8 cellular contexts compared by ENCODE assay signal in genomic region chr15:92903956-92904831, GRCh38. TPM values are rescaled to one million over a fixed set of nuclear protein-coding genes. Genes with fewer than 3 reads are reported as not detected.
DNase-seq lines count a peak whose midpoint lies in the region; ATAC-seq, FAIRE-seq and TF ChIP-seq lines count a peak whose summit lies in the region.

No MANE protein-coding gene starts in this region.

- peak overlapping the region; percentile 100 for H3K27ac ChIP-seq in keratinocyte (ENCODE audit: control insufficient read depth, insufficient read depth, low read length)

- TF ChIP-seq POLR2A in GM19099 (IDR thresholded peaks at IDR 0.05; ENCODE audit: extremely low read depth, insufficient read length, low read depth) = peak; percentile 91

- H3K9ac ChIP-seq in keratinocyte (ENCODE audit: control insufficient read depth, extremely low read depth, insufficient read depth, low read length) = peak overlapping the region; percentile 100

- ATAC-seq in HG03378 (IDR thresholded peaks at IDR 0.05; ENCODE audit: unreplicated experiment) = peak; percentile 66

- DNase-seq in AML-193 (lab: John Stamatoyannopoulos, UW) (peak; percentile 95 to 98), NCI-H446 treated with DMSO at 0.1 percent for 48 hours (lab: John Stamatoyannopoulos, UW) (peak; percentile 97), cerebellar nuclear complex (lab: John Stamatoyannopoulos, UW) (peak; percentile 87 to 92), keratinocyte (ENCODE audit: low read depth, low spot score) (peak; percentile 72)
- peak; percentile 99 for DNase-seq in activated CD4-positive, CD25-positive, alpha-beta regulatory T cell treated with anti-CD3 and anti-CD28 coated beads, Interleukin-2, amount 50 U/mL, for 72 hours
- DNase-seq in stimulated activated CD4-positive, alpha-beta T cell treated with anti-CD3 and anti-CD28 coated beads, Interleukin-12 subunit alpha, Interleukin-12 subunit beta, amount 100 ng/mL, for 48 hours (ENCODE audit: low read depth in 2 of 3, low spot score in 1 of 3) = peak; percentile 98 to 99 (median 98)

- H3K9me3 ChIP-seq in keratinocyte (ENCODE audit: control insufficient read depth, low read depth, low read length) = no peaks in the 10 kb centered on the region

- H3K4me3 ChIP-seq in keratinocyte (ENCODE audit: control insufficient read depth in 2 of 3, extremely low read depth in 1 of 3, insufficient read depth in 2 of 3, low read depth in 1 of 3, low read length in 3 of 3) = peak overlapping the region; percentile 61 to 96 (median 96)

- FAIRE-seq in keratinocyte (lab: Jason Lieb, UNC) = peak; percentile 17

- H3K4me1 ChIP-seq in keratinocyte (ENCODE audit: control insufficient read depth, extremely low read depth, insufficient read depth, low read length) = peaks cover 37% of the 10 kb centered on the region

- H3K4me2 ChIP-seq in keratinocyte (ENCODE audit: control insufficient read depth, extremely low read depth, insufficient read depth, low read depth, low read length) = peak overlapping the region; percentile 98

- no peak for TF ChIP-seq CTCF in keratinocyte (optimal IDR thresholded peaks at IDR 0.05 in 1 of 3, IDR thresholded peaks at IDR 0.05 in 1 of 3, conservative IDR thresholded peaks at IDR 0.05 in 1 of 3; ENCODE audit: extremely low read depth in 1 of 3, insufficient read depth in 2 of 3, low read length in 3 of 3)

- dilution Hi-C loops in keratinocyte (cut with MboI; ENCODE audit: extremely low pct_ligation_motif_present, low sequenced_read_pairs) = loop anchor here (25.0 kb wide), 1 partner anchor 92 kb away; no protein-coding TSS in a partner anchor

- peaks cover 0 to 2% of the 10 kb centered on the region in 2 experiments for H3K36me3 ChIP-seq in keratinocyte (ENCODE audit: control insufficient read depth in 2 of 2, extremely low read depth in 1 of 2, insufficient read depth in 2 of 2, low read length in 2 of 2)

- peaks cover 85% of the 10 kb centered on the region for H3K79me2 ChIP-seq in keratinocyte (ENCODE audit: control insufficient read depth, insufficient read depth, low read length)

- no peaks in the 10 kb centered on the region for H3K27me3 ChIP-seq in keratinocyte (ENCODE audit: control insufficient read depth, extremely low read depth, insufficient read depth, low read length)

- H3K9me1 ChIP-seq in keratinocyte (ENCODE audit: control insufficient read depth, extremely low read depth, insufficient read depth, low read length) = peaks cover 4% of the 10 kb centered on the region

- H2AFZ ChIP-seq in keratinocyte (ENCODE audit: control insufficient read depth, low read length) = no peak overlapping the region

- peaks cover 2% of the 10 kb centered on the region for H4K20me1 ChIP-seq in keratinocyte (ENCODE audit: control insufficient read depth, extremely low read depth, insufficient read depth, low read length)

RNA-seq across cellular contexts. Expression of gene CHD2, which starts 4.1 kb away (rescaled TPM):
- polyA plus RNA-seq in keratinocyte = 35.3 to 62.0 TPM (median 50.8 TPM) in 3 replicates
- 361 TPM for polyA plus RNA-seq in keratinocyte (2011; ENCODE audit: low read depth)
- polyA plus RNA-seq in keratinocyte (2011; cell fraction: cytosol; rRNA removed) = 35.2 and 40.9 TPM in 2 replicates
- 193 and 213 TPM in 2 replicates for polyA plus RNA-seq in keratinocyte (2011; cell fraction: nucleus; rRNA removed)
- polyA plus RNA-seq in keratinocyte (2012; ENCODE audit: low replicate concordance) = 30.4 and 63.0 TPM in 2 replicates
- polyA minus RNA-seq in keratinocyte = 64.5 to 125 TPM (median 70.1 TPM) in 3 replicates
- 31.3 TPM for polyA minus RNA-seq in keratinocyte (2011; cell fraction: cytosol; rRNA and poly(A)+ RNA removed)
- 143 and 290 TPM in 2 replicates for polyA minus RNA-seq in keratinocyte (2011; cell fraction: nucleus; rRNA and poly(A)+ RNA removed)

Comparison
In these comparisons a context has a peak if more than half of its experiments do, and no peak if none do; other contexts are left out.
1. Peak in every context shown above with its lines: DNase-seq, ATAC-seq, H3K4me3 ChIP-seq and H3K27ac ChIP-seq.